21 cellular contexts compared by ENCODE assay signal in the genomic region with DNA sequence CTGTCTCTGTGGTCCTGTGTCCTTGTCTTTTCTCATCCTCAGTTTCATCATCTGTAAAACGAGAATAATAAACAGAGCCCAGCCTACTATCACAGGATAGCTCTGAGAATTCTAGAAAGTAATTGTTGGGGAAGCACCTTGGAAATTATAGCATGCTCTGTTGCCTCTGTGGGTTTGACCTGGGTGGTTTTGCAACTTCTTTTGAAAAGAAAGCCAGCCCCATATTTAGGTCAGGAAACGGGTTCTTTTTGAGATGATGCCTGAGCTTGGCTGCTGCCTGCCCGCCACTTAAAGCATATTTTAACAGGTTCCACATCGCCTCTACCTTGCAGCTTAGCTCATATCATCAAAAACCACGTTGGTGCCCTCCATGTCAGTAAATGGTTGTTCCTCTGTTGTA.
DNase-seq lines count a peak whose midpoint lies in the region; ATAC-seq lines count a peak whose summit lies in the region.
"Had no signal": no experiment of that assay in that cellular context is flagged by ENCODE, and none has a peak within 500 bp of the region (broad histone marks: within the 10 kb centered on the region; RNA-seq: fewer than 3 reads in every experiment).

No MANE protein-coding gene starts in this region.

- no peaks in the 10 kb centered on the region for H3K27me3 ChIP-seq in BLaER1
- H3K27me3 ChIP-seq: dorsolateral prefrontal cortex, tibial artery had no signal

- no peak overlapping the region for H3K4me3 ChIP-seq in BLaER1
- H3K4me3 ChIP-seq: dorsolateral prefrontal cortex, skin epidermis, tibial artery had no signal

- H3K4me2 ChIP-seq in BLaER1, result peak overlapping the region; percentile 46
- H3K4me2 ChIP-seq: SK-N-SH had no signal

- H3K9me3 ChIP-seq in BLaER1, result no peaks in the 10 kb centered on the region
- H3K9me3 ChIP-seq in T-helper 17 cell (ENCODE audit: control insufficient read depth, low read length, poor library complexity, severe bottlenecking), result no peaks in the 10 kb centered on the region
- H3K9me3 ChIP-seq: SK-N-SH, tibial artery had no signal

- no peak overlapping the region for H3K9ac ChIP-seq in BLaER1
- H3K9ac ChIP-seq: SK-N-SH had no signal

- peak in 1 of 3 donors; percentile 5 for DNase-seq in T-helper 17 cell
- DNase-seq in foreskin melanocyte, result no peak
- no peak for DNase-seq in HUDEP-2 (lab: John Stamatoyannopoulos, UW; ENCODE audit: unreplicated experiment in 76 of 76)
- DNase-seq in HK-2 (ENCODE audit: unreplicated experiment), result no peak
- DNase-seq: activated CD4-positive, alpha-beta T cell treated with anti-CD3 and anti-CD28 coated beads for 1 hour; activated T-cell treated with anti-CD3 and anti-CD28 coated beads, Interleukin-2, amount 50 U/mL, for 24 hours; aorta; Calu3; dorsolateral prefrontal cortex; mammary epithelial cell; NCI-H1092; NCI-H226; OCI-M1; SK-N-SH; tibial artery had no signal

- no peaks in the 10 kb centered on the region for H3K27me3 Mint-ChIP-seq in T-helper 17 cell

- peak; percentile 55 for ATAC-seq in GM19397 (IDR thresholded peaks at IDR 0.05; ENCODE audit: unreplicated experiment)
- ATAC-seq in HG02885 (IDR thresholded peaks at IDR 0.05; ENCODE audit: poor library complexity, unreplicated experiment), result peak; percentile 64
- peak; percentile 97 for ATAC-seq in T-helper 17 cell
- no peak for ATAC-seq in HG03521 (IDR thresholded peaks at IDR 0.05; ENCODE audit: unreplicated experiment)
- ATAC-seq: HepG2 had no signal

- H3K4me1 ChIP-seq in BLaER1, result peaks cover 9% of the 10 kb centered on the region
- H3K4me1 ChIP-seq: tibial artery had no signal

- no peaks in the 10 kb centered on the region for H4K20me1 ChIP-seq in BLaER1

- H3K4me1 Mint-ChIP-seq in T-helper 17 cell, result peaks cover 12% of the 10 kb centered on the region

- peak overlapping the region; percentile 24 for H3K27ac Mint-ChIP-seq in T-helper 17 cell
- H3K27ac Mint-ChIP-seq: activated T-cell treated with anti-CD3 and anti-CD28 coated beads, Interleukin-2, amount 50 U/mL, for 24 hours had no signal

- H3K36me3 ChIP-seq in BLaER1, result no peaks in the 10 kb centered on the region
- H3K36me3 ChIP-seq: tibial artery had no signal

- H3K27ac ChIP-seq in BLaER1, result no peak overlapping the region
- H3K27ac ChIP-seq: dorsolateral prefrontal cortex, skin epidermis, tibial artery had no signal

- H3K4me3 Mint-ChIP-seq in T-helper 17 cell, result peak overlapping the region; percentile 54
- H3K4me3 Mint-ChIP-seq: activated T-cell treated with anti-CD3 and anti-CD28 coated beads, Interleukin-2, amount 50 U/mL, for 24 hours had no signal

- no peaks in the 10 kb centered on the region for H3K36me3 Mint-ChIP-seq in T-helper 17 cell (ENCODE audit: low read depth)
